In genomic region chr1:47231314-47232186, GRCh38 we compare ENCODE assay signal across 8 cellular contexts. TPM values are rescaled to one million over a fixed set of nuclear protein-coding genes. Genes with fewer than 3 reads are reported as not detected.
DNase-seq lines count a peak whose midpoint lies in the region; ATAC-seq, FAIRE-seq and TF ChIP-seq lines count a peak whose summit lies in the region.

No MANE protein-coding gene starts in this region.

- peak overlapping the region; percentile 56 for H2AFZ ChIP-seq in K562 (ENCODE audit: low read depth, low read length)

- BruUV-seq in K562 (replicated peaks; lab: Mats Ljungman, UMichigan) = TSS peak; percentile 70

- H3K9me3 ChIP-seq in K562 (replicated peaks; ENCODE audit: control insufficient read depth, insufficient read depth, low read depth, low read length) (no peaks in the 10 kb centered on the region), spleen (no peaks in the 10 kb centered on the region)

- H3K4me3 ChIP-seq in K562 (peak overlapping the region; percentile 62), spleen (peak overlapping the region; percentile 23 to 69 (median 34))

- CTCF ChIA-PET in K562 (lab: Yijun Ruan, JAX; ENCODE audit: low intra/inter-chr PET ratio) = no interaction called here

- no peak for FAIRE-seq in D721Med (lab: Jason Lieb, UNC)
- peak; percentile 67 for FAIRE-seq in K562 (lab: Jason Lieb, UNC)

- peak; percentile 66; the same call in 1 of the 2 replicates for TF ChIP-seq EP300 in K562 (IDR thresholded peaks at IDR 0.05; ENCODE audit: low read length)

- peak overlapping the region; percentile 93 for H3K4me2 ChIP-seq in K562 (ENCODE audit: insufficient read depth, low read length)

- H3K4me1 ChIP-seq in K562 (replicated peaks in 1 of 2; ENCODE audit: control insufficient read depth in 2 of 2, insufficient read depth in 2 of 2, low read length in 2 of 2) = peaks cover 34 to 35% of the 10 kb centered on the region in 2 experiments
- peaks cover 0 to 74% (median 56%) of the 10 kb centered on the region in 6 donors for H3K4me1 ChIP-seq in spleen

- ATAC-seq in K562 (peak; percentile 48), HG02884 (IDR thresholded peaks at IDR 0.05; ENCODE audit: unreplicated experiment) (no peak), HG03354 (IDR thresholded peaks at IDR 0.05; ENCODE audit: poor library complexity, severe bottlenecking, unreplicated experiment) (no peak)

- 3% methylated on average over 33 of the region's 60 CpGs for WGBS in K562 (ENCODE audit: insufficient coverage, low coverage, missing lambda C conversion rate)
- 0 to 3% (median 2%) methylated on average over 51 to 60 of the region's 60 CpGs for WGBS in spleen, 5 donors

- H3K36me3 ChIP-seq in K562 (ENCODE audit: control insufficient read depth, insufficient read depth, low read length) = peaks cover 16% of the 10 kb centered on the region
- H3K36me3 ChIP-seq in spleen = no peaks in the 10 kb centered on the region

- TF ChIP-seq CTCF in D721Med (IDR thresholded peaks at IDR 0.05; ENCODE audit: insufficient read depth, missing control alignments) (no peak), K562 (IDR thresholded peaks at IDR 0.05 in 2 of 3, conservative IDR thresholded peaks at IDR 0.05 in 1 of 3; ENCODE audit: insufficient read depth in 2 of 3, low read depth in 1 of 3, low read length in 3 of 3) (no peak), spleen (IDR thresholded peaks at IDR 0.05 in 8 of 11, conservative IDR thresholded peaks at IDR 0.05 in 3 of 11) (no peak)

- intact Hi-C loops in K562 (cut with micrococcal nuclease) (loop anchor here (5.0 kb wide), 1 partner anchor 101 kb away; the partner anchor contains the start of gene CMPK1), spleen (cut with DNase I; ENCODE audit: low total_unique reads) (no loop called here)

- no peaks in the 10 kb centered on the region; the same call in 1 of the 2 replicates for H4K20me1 ChIP-seq in K562 (replicated peaks; ENCODE audit: control insufficient read depth, insufficient read depth, low read length)

- H3K9me1 ChIP-seq in K562 (ENCODE audit: control insufficient read depth, insufficient read depth, low read length) = peaks cover 5% of the 10 kb centered on the region

- H3K27ac ChIP-seq in K562 (ENCODE audit: extremely low read depth, low read depth, low read length) (peak overlapping the region; percentile 97), spleen (peak overlapping the region; percentile 59 to 92 (median 80))

- TF ChIP-seq POLR2A in K562 (conservative IDR thresholded peaks at IDR 0.05) = peak; percentile 96
- TF ChIP-seq POLR2A in spleen (IDR thresholded peaks at IDR 0.05) = peak in 1 of 3 donors; percentile 69

- POLR2A ChIA-PET in K562 (lab: Yijun Ruan, JAX) = interaction anchor here (1.0 to 4.9 kb wide), 5 partner anchors 11 to 83 kb away, joined by 4 to 41 read pairs (median 8); partner anchors contain the start of gene STIL

- H3K27me3 ChIP-seq in K562 (ENCODE audit: control insufficient read depth in 2 of 2, insufficient read depth in 2 of 2, low read length in 2 of 2) (no peaks in the 10 kb centered on the region), spleen (replicated peaks in 1 of 7) (peaks cover 6 to 94% (median 76%) of the 10 kb centered on the region in 7 donors)

- H3K9ac ChIP-seq in K562 (ENCODE audit: insufficient read depth in 1 of 2, low read depth in 2 of 2, low read length in 2 of 2) = peak overlapping the region; percentile 99 to 100

- in situ Hi-C loops in K562 (cut with MboI) = no loop called here

- DNase-seq in D721Med (ENCODE audit: insufficient read length, low spot score) (peak; percentile 63), NCI-H2227 (lab: John Stamatoyannopoulos, UW; ENCODE audit: unreplicated experiment) (peak; percentile 60), K562 (ENCODE audit: extremely low read depth in 1 of 4, low spot score in 3 of 4) (peak; percentile 76 to 89 (median 83)), iris pigment epithelial cell (ENCODE audit: low read depth) (peak; percentile 53), spleen (no peak), epidermal melanocyte (ENCODE audit: insufficient read length, low spot score) (no peak)

- no peak for TF ChIP-seq RAD21 in K562 (CRISPR knock-in tag; conservative IDR thresholded peaks at IDR 0.05 in 1 of 2, IDR thresholded peaks at IDR 0.05 in 1 of 2)

- peaks cover 54% of the 10 kb centered on the region for H3K79me2 ChIP-seq in K562 (ENCODE audit: control insufficient read depth, insufficient read depth, low read length)

TF ChIP-seq in K562, 482 proteins besides CTCF, POLR2A, EP300 and RAD21 (continues in another document):
- TF ChIP-seq BCLAF1 (IDR thresholded peaks at IDR 0.05; ENCODE audit: borderline replicate concordance in 1 of 2, control insufficient read depth in 1 of 2, low read depth in 2 of 2, low read length in 1 of 2) (no peak), RBM15 (IDR thresholded peaks at IDR 0.05; ENCODE audit: insufficient read depth, low read length) (no peak), EWSR1 (IDR thresholded peaks at IDR 0.05; ENCODE audit: borderline replicate concordance, low read depth, partially characterized antibody) (no peak), ZBTB7A (IDR thresholded peaks at IDR 0.05; ENCODE audit: borderline replicate concordance, control insufficient read depth, low read depth, low read length) (peak; percentile 34; the same call in 1 of the 2 replicates), ZFX (CRISPR knock-in tag; IDR thresholded peaks at IDR 0.05) (peak; percentile 70), TCFL5 (CRISPR knock-in tag; conservative IDR thresholded peaks at IDR 0.05) (no peak), ZNF408 (CRISPR knock-in tag; IDR thresholded peaks at IDR 0.05; ENCODE audit: low read depth) (no peak), HDAC1 (IDR thresholded peaks at IDR 0.05) (peak in 1 of 2 experiments; percentile 90; a peak in 1 of 4 replicates)

RNA-seq across cellular contexts. Expression of gene TAL1, which starts 0.5 kb away (rescaled TPM):
- 80.8 and 102 TPM in 2 replicates for total RNA-seq in K562 (2011; cell fraction: chromatin; rRNA removed; ENCODE audit: low replicate concordance)
- total RNA-seq in K562 (2011; cell fraction: nucleolus; rRNA removed) = 96.7 and 104 TPM in 2 replicates
- total RNA-seq in K562 (2011; cell fraction: nucleoplasm; rRNA removed) = 105 and 124 TPM in 2 replicates
- 59.7 and 103 TPM in 2 replicates for total RNA-seq in K562 (2014; rRNA removed)
- total RNA-seq in K562 (2014; rRNA removed; fragmentation: Illumina TruSeq; extraction: Trizol) = 67.6 and 79.8 TPM in 2 replicates
- total RNA-seq in K562 (2015; rRNA removed; fragmentation: Illumina TruSeq; extraction: Trizol) = 63.5 and 68.1 TPM in 2 replicates
- total RNA-seq in K562 (2021) = 76.5 and 81.3 TPM in 2 replicates
- polyA plus RNA-seq in K562 (2011; rRNA removed) = 51.1 and 53.3 TPM in 2 replicates
- 34.3 and 44.4 TPM in 2 replicates for polyA plus RNA-seq in K562 (2011; cell fraction: cytosol; rRNA removed)
- 78.7 and 92.4 TPM in 2 replicates for polyA plus RNA-seq in K562 (2011; cell fraction: nucleus; rRNA removed)
- 53.0 and 55.6 TPM in 2 replicates for polyA plus RNA-seq in K562 (2012)
- polyA plus RNA-seq in K562 (2014; fragmentation: Illumina TruSeq; extraction: Trizol) = 72.3 and 106 TPM in 2 replicates
- polyA plus RNA-seq in K562 (2014; fragmentation: Nextera tagmentation; extraction: Ambion mirVana) = 10 to 100 TPM; 18.5 to 22.9 TPM
- 42.7 and 49.5 TPM in 2 replicates for polyA plus RNA-seq in K562 (2014; rRNA removed)
- polyA minus RNA-seq in K562 (2011; rRNA and poly(A)+ RNA removed) = 55.7 and 60.3 TPM in 2 replicates
- 37.3 and 64.4 TPM in 2 replicates for polyA minus RNA-seq in K562 (2011; cell fraction: cytosol; rRNA and poly(A)+ RNA removed)
- polyA minus RNA-seq in K562 (2011; cell fraction: nucleus; rRNA and poly(A)+ RNA removed) = 55.6 and 91.2 TPM in 2 replicates
- 10 to 100 TPM; 12.9 to 24.5 (median 16.0) TPM for total RNA-seq in spleen
- 10 to 100 TPM in 1 of 3 donors, 1 to 10 TPM in 2; 2.9 to 12.1 (median 4.4) TPM for polyA plus RNA-seq in spleen

RNA-seq across cellular contexts. Expression of gene PDZK1IP1, which starts 41.7 kb away (rescaled TPM):
- 0.74 and 1.0 TPM in 2 replicates for total RNA-seq in K562 (2011; cell fraction: chromatin; rRNA removed; ENCODE audit: low replicate concordance)
- total RNA-seq in K562 (2011; cell fraction: nucleolus; rRNA removed) = 0.92 and 1.2 TPM in 2 replicates
- 1.1 and 1.2 TPM in 2 replicates for total RNA-seq in K562 (2011; cell fraction: nucleoplasm; rRNA removed)
- 0.33 and 0.59 TPM in 2 replicates for total RNA-seq in K562 (2014; rRNA removed)
- not detected in 2 replicates for total RNA-seq in K562 (2014; rRNA removed; fragmentation: Illumina TruSeq; extraction: Trizol)
- not detected in 2 replicates for total RNA-seq in K562 (2015; rRNA removed; fragmentation: Illumina TruSeq; extraction: Trizol)
- total RNA-seq in K562 (2021) = 0.33 and 0.49 TPM in 2 replicates
- 0.17 and 0.64 TPM in 2 replicates for polyA plus RNA-seq in K562 (2011; rRNA removed)
- 0.68 and 1.0 TPM in 2 replicates for polyA plus RNA-seq in K562 (2011; cell fraction: cytosol; rRNA removed)
- polyA plus RNA-seq in K562 (2011; cell fraction: nucleus; rRNA removed) = 0.73 and 1.3 TPM in 2 replicates
- polyA plus RNA-seq in K562 (2012) = 0.48 and 0.66 TPM in 2 replicates
- polyA plus RNA-seq in K562 (2014; fragmentation: Illumina TruSeq; extraction: Trizol) = 0.32 and 0.68 TPM in 2 replicates
- polyA plus RNA-seq in K562 (2014; fragmentation: Nextera tagmentation; extraction: Ambion mirVana) = under 1 TPM; 0.45 to 0.55 TPM
- polyA plus RNA-seq in K562 (2014; rRNA removed) = 0.32 and 0.53 TPM in 2 replicates
- not detected in 2 replicates for polyA minus RNA-seq in K562 (2011; rRNA and poly(A)+ RNA removed)
- polyA minus RNA-seq in K562 (2011; cell fraction: cytosol; rRNA and poly(A)+ RNA removed) = not detected in 2 replicates
- polyA minus RNA-seq in K562 (2011; cell fraction: nucleus; rRNA and poly(A)+ RNA removed) = not detected in 2 replicates
- 10 to 100 TPM in 1 of 7 donors, 1 to 10 TPM in 5, under 1 TPM in 1; 0.76 to 11.0 (median 4.0) TPM for total RNA-seq in spleen
- 1 to 10 TPM in 1 of 3 donors, under 1 TPM in 2; 0.22 to 8.3 (median 0.41) TPM for polyA plus RNA-seq in spleen

Comparison
In these comparisons a context has a peak if more than half of its experiments do, and no peak if none do; other contexts are left out.
1. DNase-seq: peak in D721Med (single experiment), NCI-H2227 (single experiment), K562 (4 of 4) and iris pigment epithelial cell (single experiment); none in spleen (single experiment) and epidermal melanocyte (single experiment).